Comparison of ENCODE assay signal across 21 cellular contexts in genomic region chr3:47895241-47895640, GRCh38.
"Had no signal": no experiment of that assay in that cellular context is flagged by ENCODE, and none has a peak within 500 bp of the region (broad histone marks: within the 10 kb centered on the region; RNA-seq: fewer than 3 reads in every experiment).

No MANE protein-coding gene starts in this region.

- H3K27me3 ChIP-seq: colonic mucosa, esophagus squamous epithelium, neutrophil, pancreas, right atrium auricular region, sigmoid colon, testis, tibial artery had no signal

- H3K27ac ChIP-seq: colonic mucosa, esophagus squamous epithelium, neutrophil, pancreas, right atrium auricular region, testis, tibial artery had no signal

- H3K36me3 Mint-ChIP-seq: natural killer cell had no signal

- FAIRE-seq: pancreas had no signal

- H3K4me3 Mint-ChIP-seq: dendritic cell treated with granulocyte-macrophage colony-stimulating factor and Interleukin-4, amounts not matched to agents 40 ng/mL and 50 ng/mL, for 4 days; endodermal cell; immature natural killer cell; natural killer cell; stimulated activated memory B cell treated with anti-CD40 and anti-IgM and Interleukin-4, amounts not matched to agents 10 μg/mL and 1 μg/mL and 100 μg/mL, for 72 hours; type B pancreatic cell had no signal

- H3K36me3 ChIP-seq: colonic mucosa had no signal

- H3K4me1 Mint-ChIP-seq: immature natural killer cell; natural killer cell; stimulated activated memory B cell treated with anti-CD40 and anti-IgM and Interleukin-4, amounts not matched to agents 10 μg/mL and 1 μg/mL and 100 μg/mL, for 72 hours had no signal

- DNase-seq: colonic mucosa; effector CD8-positive, alpha-beta T cell; endodermal cell; esophagus squamous epithelium; foreskin melanocyte; hypothalamus; immature natural killer cell; islet precursor cell; natural killer cell; pancreas; sigmoid colon; stimulated activated CD4-positive, alpha-beta T cell treated with anti-CD3 and anti-CD28 coated beads, Interleukin-4, amount 100 ng/mL, for 4 hours; stimulated activated naive CD8-positive, alpha-beta T cell treated with anti-CD3 and anti-CD28 coated beads, Interleukin-15, Interleukin-2, amounts not matched to agents 100 U/mL and 50 U/mL, for 24 hours; substantia nigra; testis; tibial artery had no signal

- H3K4me3 ChIP-seq: colonic mucosa, esophagus squamous epithelium, pancreas, right atrium auricular region, sigmoid colon, testis, tibial artery had no signal

- H3K27me3 Mint-ChIP-seq: dendritic cell treated with granulocyte-macrophage colony-stimulating factor and Interleukin-4, amounts not matched to agents 40 ng/mL and 50 ng/mL, for 4 days; stimulated activated memory B cell treated with anti-CD40 and anti-IgM and Interleukin-4, amounts not matched to agents 10 μg/mL and 1 μg/mL and 100 μg/mL, for 72 hours; type B pancreatic cell had no signal

- H3K27ac Mint-ChIP-seq: dendritic cell treated with granulocyte-macrophage colony-stimulating factor and Interleukin-4, amounts not matched to agents 40 ng/mL and 50 ng/mL, for 4 days; immature natural killer cell; natural killer cell; stimulated activated memory B cell treated with anti-CD40 and anti-IgM and Interleukin-4, amounts not matched to agents 10 μg/mL and 1 μg/mL and 100 μg/mL, for 72 hours; type B pancreatic cell had no signal

- H3K9me3 Mint-ChIP-seq: dendritic cell treated with granulocyte-macrophage colony-stimulating factor and Interleukin-4, amounts not matched to agents 40 ng/mL and 50 ng/mL, for 4 days; endodermal cell; immature natural killer cell; natural killer cell; stimulated activated memory B cell treated with anti-CD40 and anti-IgM and Interleukin-4, amounts not matched to agents 10 μg/mL and 1 μg/mL and 100 μg/mL, for 72 hours; type B pancreatic cell had no signal

- H3K9me3 ChIP-seq: colonic mucosa, esophagus squamous epithelium, neutrophil, pancreas, right atrium auricular region, sigmoid colon, testis, tibial artery had no signal

- H3K4me1 ChIP-seq: colonic mucosa had no signal
